Comparison of ENCODE assay signal across 24 cellular contexts in genomic region chr4:1469596-1470392, GRCh38.
DNase-seq lines count a peak whose midpoint lies in the region; ATAC-seq, FAIRE-seq and TF ChIP-seq lines count a peak whose summit lies in the region.
"Had no signal": no experiment of that assay in that cellular context is flagged by ENCODE, and none has a peak within 500 bp of the region (broad histone marks: within the 10 kb centered on the region; RNA-seq: fewer than 3 reads in every experiment).

No MANE protein-coding gene starts in this region.

- H3K9me3 Mint-ChIP-seq in natural killer cell treated with Interleukin-12 subunit alpha and Interleukin-12 subunit beta and Interleukin-15 and Interleukin-18, amount 100 ng/mL, for 72 hours = peaks cover 13% of the 10 kb centered on the region
- H3K9me3 Mint-ChIP-seq in naive thymus-derived CD4-positive, alpha-beta T cell = peaks cover 4 to 14% (median 11%) of the 10 kb centered on the region in 11 donors

- no peak overlapping the region for H3K27ac Mint-ChIP-seq in natural killer cell treated with Interleukin-12 subunit alpha and Interleukin-12 subunit beta and Interleukin-15 and Interleukin-18, amount 100 ng/mL, for 72 hours
- no peak overlapping the region for H3K27ac Mint-ChIP-seq in naive thymus-derived CD4-positive, alpha-beta T cell
- H3K27ac Mint-ChIP-seq: activated CD8-positive, alpha-beta T cell treated with anti-CD3 and anti-CD28 coated beads, Interleukin-2, amount 10 ng/mL, durations not matched to agents 7 days and 5 days; activated naive CD4-positive, alpha-beta T cell treated with anti-CD3 and anti-CD28 coated beads, Interleukin-2, amount 50 U/mL, for 72 hours; effector memory CD8-positive, alpha-beta T cell; T-helper 2 cell treated with Interferon-gamma antibody and Interleukin-4, amounts not matched to agents 5 μg/mL and 100 μg/mL, for 36 hours had no signal

- H3K4me3 Mint-ChIP-seq in natural killer cell treated with Interleukin-12 subunit alpha and Interleukin-12 subunit beta and Interleukin-15 and Interleukin-18, amount 100 ng/mL, for 72 hours = no peak overlapping the region
- H3K4me3 Mint-ChIP-seq in naive thymus-derived CD4-positive, alpha-beta T cell = no peak overlapping the region
- H3K4me3 Mint-ChIP-seq: activated CD8-positive, alpha-beta T cell treated with anti-CD3 and anti-CD28 coated beads, Interleukin-2, amount 10 ng/mL, durations not matched to agents 7 days and 5 days; effector memory CD8-positive, alpha-beta T cell; T-helper 2 cell treated with Interferon-gamma antibody and Interleukin-4, amounts not matched to agents 5 μg/mL and 100 μg/mL, for 36 hours had no signal

- ATAC-seq in natural killer cell treated with Interleukin-12 subunit alpha and Interleukin-12 subunit beta and Interleukin-15 and Interleukin-18, amount 100 ng/mL, for 72 hours = no peak
- no peak for ATAC-seq in naive thymus-derived CD4-positive, alpha-beta T cell
- ATAC-seq in stimulated activated naive CD8-positive, alpha-beta T cell treated with anti-CD3 and anti-CD28 coated beads, Interleukin-15, Interleukin-2, amounts not matched to agents 100 U/mL and 50 U/mL, for 24 hours = no peak
- no peak for ATAC-seq in gastroesophageal sphincter
- ATAC-seq: activated CD8-positive, alpha-beta T cell treated with anti-CD3 and anti-CD28 coated beads, Interleukin-2, amount 10 ng/mL, durations not matched to agents 7 days and 5 days; activated naive CD4-positive, alpha-beta T cell treated with anti-CD3 and anti-CD28 coated beads, Interleukin-2, amount 50 U/mL, for 72 hours; effector memory CD8-positive, alpha-beta T cell had no signal

- DNase-seq in SIG-M5 treated with dmso at 0.1 percent for 504 hours (lab: John Stamatoyannopoulos, UW; ENCODE audit: unreplicated experiment) (peak; percentile 6), SIG-M5 (lab: John Stamatoyannopoulos, UW) (no peak), M059J (ENCODE audit: low read depth) (peak; percentile 5), bronchial epithelial cell (ENCODE audit: low read depth) (peak; percentile 34)
- DNase-seq in natural killer cell treated with Interleukin-12 subunit alpha and Interleukin-12 subunit beta and Interleukin-15 and Interleukin-18, amount 100 ng/mL, for 72 hours (ENCODE audit: low spot score) = peak; percentile 45
- no peak for DNase-seq in naive thymus-derived CD4-positive, alpha-beta T cell
- no peak for DNase-seq in stimulated activated naive CD8-positive, alpha-beta T cell treated with anti-CD3 and anti-CD28 coated beads, Interleukin-15, Interleukin-2, amounts not matched to agents 100 U/mL and 50 U/mL, for 24 hours
- DNase-seq: activated CD8-positive, alpha-beta T cell treated with anti-CD3 and anti-CD28 coated beads, Interleukin-2, amount 10 ng/mL, durations not matched to agents 7 days and 5 days; activated T-cell treated with anti-CD3 and anti-CD28 coated beads, Interleukin-2, amount 50 U/mL, for 1 hour; BE2C; effector memory CD8-positive, alpha-beta T cell; NCI-H2081 treated with DMSO at 0.1 percent for 48 hours; NCI-H510A treated with DMSO at 0.1 percent for 48 hours; SHP77; stimulated activated CD4-positive, alpha-beta T cell treated with anti-CD3 and anti-CD28 coated beads, Interleukin-4, amount 100 ng/mL, for 24 hours; stomach had no signal

- H3K4me3 ChIP-seq in bronchial epithelial cell (ENCODE audit: low read depth, low read length) (no peak overlapping the region), gastroesophageal sphincter (no peak overlapping the region)
- H3K4me3 ChIP-seq in naive thymus-derived CD4-positive, alpha-beta T cell (ENCODE audit: low read length) = no peak overlapping the region
- H3K4me3 ChIP-seq: HAP-1, stomach had no signal

- H3K36me3 ChIP-seq in bronchial epithelial cell (ENCODE audit: control insufficient read depth, insufficient read depth, low read length) = no peaks in the 10 kb centered on the region
- H3K36me3 ChIP-seq in naive thymus-derived CD4-positive, alpha-beta T cell (ENCODE audit: control insufficient read depth in 2 of 3, insufficient read depth in 3 of 3, low read length in 3 of 3) = no peaks in the 10 kb centered on the region
- H3K36me3 ChIP-seq in gastroesophageal sphincter = no peaks in the 10 kb centered on the region
- H3K36me3 ChIP-seq: BE2C, HAP-1, neutrophil, stomach had no signal

- H3K27me3 Mint-ChIP-seq in natural killer cell treated with Interleukin-12 subunit alpha and Interleukin-12 subunit beta and Interleukin-15 and Interleukin-18, amount 100 ng/mL, for 72 hours = no peaks in the 10 kb centered on the region
- peaks cover 4 to 24% (median 9%) of the 10 kb centered on the region in 5 donors for H3K27me3 Mint-ChIP-seq in naive thymus-derived CD4-positive, alpha-beta T cell

- no peak for FAIRE-seq in bronchial epithelial cell (lab: Jason Lieb, UNC)
- FAIRE-seq: A204.1, colon had no signal

- H3K9me3 ChIP-seq in naive thymus-derived CD4-positive, alpha-beta T cell (ENCODE audit: control insufficient read depth in 2 of 3, low read length in 3 of 3) = peaks cover 0 to 8% (median 0%) of the 10 kb centered on the region in 3 experiments
- H3K9me3 ChIP-seq in gastroesophageal sphincter = no peaks in the 10 kb centered on the region
- H3K9me3 ChIP-seq: BE2C, Caco-2, HAP-1, neutrophil had no signal

- H3K27me3 ChIP-seq in bronchial epithelial cell (ENCODE audit: control insufficient read depth, insufficient read depth, low read length) (no peaks in the 10 kb centered on the region), gastroesophageal sphincter (peaks cover 85% of the 10 kb centered on the region)
- H3K27me3 ChIP-seq in naive thymus-derived CD4-positive, alpha-beta T cell (ENCODE audit: control insufficient read depth in 2 of 2, insufficient read depth in 2 of 2, low read length in 2 of 2) = no peaks in the 10 kb centered on the region

- TF ChIP-seq POLR2A in gastroesophageal sphincter (IDR thresholded peaks at IDR 0.05) = no peak

- H3K27ac ChIP-seq in naive thymus-derived CD4-positive, alpha-beta T cell (ENCODE audit: low read depth, low read length) = no peak overlapping the region
- no peak overlapping the region for H3K27ac ChIP-seq in gastroesophageal sphincter
- H3K27ac ChIP-seq: neutrophil, stomach had no signal

- WGBS in gastroesophageal sphincter (ENCODE audit: low coverage in 1 of 2), 2 donors = 88% methylated on average over 2 to 5 of the region's 24 CpGs

- POLR2A ChIA-PET in naive thymus-derived CD4-positive, alpha-beta T cell (lab: Charles Lee) = no interaction called here

- H3K4me1 Mint-ChIP-seq in natural killer cell treated with Interleukin-12 subunit alpha and Interleukin-12 subunit beta and Interleukin-15 and Interleukin-18, amount 100 ng/mL, for 72 hours (ENCODE audit: low read depth in 2 of 2) = no peaks in the 10 kb centered on the region
- no peaks in the 10 kb centered on the region for H3K4me1 Mint-ChIP-seq in naive thymus-derived CD4-positive, alpha-beta T cell

- H3K4me1 ChIP-seq in naive thymus-derived CD4-positive, alpha-beta T cell (ENCODE audit: control insufficient read depth in 2 of 2, insufficient read depth in 2 of 2, low read length in 2 of 2) = no peaks in the 10 kb centered on the region
- peaks cover 0 to 14% (median 6%) of the 10 kb centered on the region in 3 donors for H3K4me1 ChIP-seq in gastroesophageal sphincter
- H3K4me1 ChIP-seq: BE2C, Caco-2, HAP-1 had no signal

- peaks cover 5% of the 10 kb centered on the region for H3K36me3 Mint-ChIP-seq in natural killer cell treated with Interleukin-12 subunit alpha and Interleukin-12 subunit beta and Interleukin-15 and Interleukin-18, amount 100 ng/mL, for 72 hours
- peaks cover 0 to 10% (median 0%) of the 10 kb centered on the region in 5 donors for H3K36me3 Mint-ChIP-seq in naive thymus-derived CD4-positive, alpha-beta T cell
- H3K36me3 Mint-ChIP-seq: activated naive CD4-positive, alpha-beta T cell treated with anti-CD3 and anti-CD28 coated beads, Interleukin-2, amount 50 U/mL, for 72 hours had no signal

- intact Hi-C loops in naive thymus-derived CD4-positive, alpha-beta T cell (cut with micrococcal nuclease) = no loop called here

- CTCF ChIA-PET in naive thymus-derived CD4-positive, alpha-beta T cell (lab: Charles Lee) = no interaction called here

- no peak for TF ChIP-seq EP300 in gastroesophageal sphincter (IDR thresholded peaks at IDR 0.05)

- TF ChIP-seq CTCF in bronchial epithelial cell (IDR thresholded peaks at IDR 0.05; ENCODE audit: insufficient read depth, low read length, severe bottlenecking) = no peak
- no peak for TF ChIP-seq CTCF in gastroesophageal sphincter (IDR thresholded peaks at IDR 0.05)

Comparison
In these comparisons a context has a peak if more than half of its experiments do, and no peak if none do; other contexts are left out.
1. DNase-seq: peak in SIG-M5 treated with dmso at 0.1 percent for 504 hours (single experiment), M059J (single experiment), bronchial epithelial cell (single experiment) and natural killer cell treated with Interleukin-12 subunit alpha and Interleukin-12 subunit beta and Interleukin-15 and Interleukin-18, amount 100 ng/mL, for 72 hours (single experiment); none in SIG-M5 (single experiment), naive thymus-derived CD4-positive, alpha-beta T cell (0 of 9) and stimulated activated naive CD8-positive, alpha-beta T cell treated with anti-CD3 and anti-CD28 coated beads, Interleukin-15, Interleukin-2, amounts not matched to agents 100 U/mL and 50 U/mL, for 24 hours (single experiment).